In genomic region chr6:151299009-151299408, GRCh38 we compare ENCODE assay signal across 21 cellular contexts. TPM values are rescaled to one million over a fixed set of nuclear protein-coding genes. Genes with fewer than 3 reads are reported as not detected.
DNase-seq lines count a peak whose midpoint lies in the region; ATAC-seq, FAIRE-seq and TF ChIP-seq lines count a peak whose summit lies in the region.
"Had no signal": no experiment of that assay in that cellular context is flagged by ENCODE, and none has a peak within 500 bp of the region (broad histone marks: within the 10 kb centered on the region; RNA-seq: fewer than 3 reads in every experiment).

No MANE protein-coding gene starts in this region.

- WGBS in testis, 2 donors: 70 to 77% methylated on average over 4 of the region's 4 CpGs

- no peak for TF ChIP-seq POLR2A in endothelial cell of umbilical vein (IDR thresholded peaks at IDR 0.05; ENCODE audit: low read depth, low read length)
- no peak for TF ChIP-seq POLR2A in testis (IDR thresholded peaks at IDR 0.05)

- peaks cover 76% of the 10 kb centered on the region for H3K79me2 ChIP-seq in endothelial cell of umbilical vein (ENCODE audit: control insufficient read depth, insufficient read depth, low read length)

- dilution Hi-C loops in endothelial cell of umbilical vein (cut with MboI; ENCODE audit: extremely low pct_ligation_motif_present, low sequenced_read_pairs): no loop called here

- no peak for TF ChIP-seq CTCF in endothelial cell of umbilical vein (IDR thresholded peaks at IDR 0.05; ENCODE audit: extremely low read depth in 1 of 2, insufficient read depth in 1 of 2, low read depth in 1 of 2, low read length in 2 of 2)
- TF ChIP-seq CTCF in mesothelial cell of epicardium (IDR thresholded peaks at IDR 0.05; ENCODE audit: unreplicated experiment): no peak
- TF ChIP-seq CTCF in testis (IDR thresholded peaks at IDR 0.05): no peak
- TF ChIP-seq CTCF in tibial artery (IDR thresholded peaks at IDR 0.05): no peak

- no peak overlapping the region for H3K4me3 Mint-ChIP-seq in mesothelial cell of epicardium
- H3K4me3 Mint-ChIP-seq: HFFc6 had no signal

- no peaks in the 10 kb centered on the region for H3K27me3 Mint-ChIP-seq in mesothelial cell of epicardium (ENCODE audit: low read depth)

- FAIRE-seq in endothelial cell of umbilical vein (lab: Jason Lieb, UNC): peak; percentile 61
- FAIRE-seq: D721Med, K562 had no signal

- H2AFZ ChIP-seq in endothelial cell of umbilical vein (ENCODE audit: low read depth, low read length): no peak overlapping the region

- intact Hi-C loops in endothelial cell of umbilical vein (cut with micrococcal nuclease) (no loop called here), testis (cut with DNase I; ENCODE audit: low total_unique reads) (no loop called here), tibial artery (cut with DNase I; ENCODE audit: low total_unique reads) (no loop called here)

- peaks cover 21 to 71% (median 52%) of the 10 kb centered on the region in 10 experiments for H3K4me1 ChIP-seq in BLaER1 treated with 17β-estradiol and CSF1 and Interleukin-3, amounts not matched to agents 10 nM and 100 nM
- H3K4me1 ChIP-seq in endothelial cell of umbilical vein (ENCODE audit: control insufficient read depth, extremely low read depth, insufficient read depth, low read length) (peaks cover 25% of the 10 kb centered on the region), skeletal muscle satellite cell (ENCODE audit: control insufficient read depth, insufficient read depth, low read length) (peaks cover 35% of the 10 kb centered on the region), testis (peaks cover 12% of the 10 kb centered on the region), tibial artery (peaks cover 0 to 56% (median 17%) of the 10 kb centered on the region in 4 donors)

- H3K27ac Mint-ChIP-seq in mesothelial cell of epicardium: peak overlapping the region; percentile 89
- H3K27ac Mint-ChIP-seq: HFFc6 had no signal

- no peaks in the 10 kb centered on the region for H3K9me1 ChIP-seq in endothelial cell of umbilical vein (replicated peaks; ENCODE audit: control insufficient read depth, extremely low read depth, insufficient read depth, low read length)

- CTCF ChIA-PET in endothelial cell of umbilical vein (lab: Charles Lee): interaction anchor here (0.9 kb wide), 1 partner anchor 25 kb away, joined by 3 read pairs; no protein-coding TSS in a partner anchor

- H3K27ac ChIP-seq in BLaER1 treated with 17β-estradiol and CSF1 and Interleukin-3, amounts not matched to agents 10 nM and 100 nM: no peak overlapping the region
- H3K27ac ChIP-seq in endothelial cell of umbilical vein (ENCODE audit: insufficient read depth, low read depth, low read length): peak overlapping the region; percentile 1
- H3K27ac ChIP-seq in testis: peak overlapping the region in 1 of 2 donors; percentile 61
- H3K27ac ChIP-seq in tibial artery: no peak overlapping the region

- no peak overlapping the region for H3K4me3 ChIP-seq in BLaER1 treated with 17β-estradiol and CSF1 and Interleukin-3, amounts not matched to agents 10 nM and 100 nM
- H3K4me3 ChIP-seq in endothelial cell of umbilical vein (replicated peaks in 1 of 3; ENCODE audit: insufficient read depth in 1 of 3, low read depth in 1 of 3, low read length in 3 of 3) (no peak overlapping the region), skeletal muscle satellite cell (ENCODE audit: low read length) (no peak overlapping the region), testis (no peak overlapping the region), tibial artery (no peak overlapping the region)
- H3K4me3 ChIP-seq: K562, MG63 had no signal

- no peak for ATAC-seq in HG03378 (IDR thresholded peaks at IDR 0.05; ENCODE audit: unreplicated experiment)
- ATAC-seq in esophagus mucosa: no peak
- ATAC-seq: K562 had no signal

- BruUV-seq in endothelial cell of umbilical vein (replicated peaks; lab: Mats Ljungman, UMichigan): no TSS peak

- peaks cover 0 to 99% (median 9%) of the 10 kb centered on the region in 11 experiments; a peak in 12 of 22 replicates for H4K20me1 ChIP-seq in BLaER1 treated with 17β-estradiol and CSF1 and Interleukin-3, amounts not matched to agents 10 nM and 100 nM
- no peaks in the 10 kb centered on the region for H4K20me1 ChIP-seq in endothelial cell of umbilical vein (replicated peaks; ENCODE audit: control insufficient read depth, extremely low read depth, insufficient read depth, low read length)

- POLR2A ChIA-PET in endothelial cell of umbilical vein (lab: Charles Lee): no interaction called here

- H3K4me1 Mint-ChIP-seq in mesothelial cell of epicardium: peaks cover 81% of the 10 kb centered on the region

- DNase-seq in endothelial cell of umbilical vein (ENCODE audit: low read depth, low spot score) (no peak), mesothelial cell of epicardium (ENCODE audit: low spot score in 2 of 2, unreplicated experiment in 2 of 2) (no peak), testis (no peak), tibial artery (no peak)
- DNase-seq: DMS53, H7, HFFc6, MG63, NCI-H1417, NCI-H1694 treated with DMSO at 0.1 percent for 48 hours, NCI-H2081 treated with DMSO at 0.1 percent for 48 hours, NCI-H2171 treated with DMSO at 0.1 percent for 48 hours, NCI-H524 treated with DMSO at 0.1 percent for 48 hours, RPMI8226, SHP77 had no signal

- H3K9me3 Mint-ChIP-seq in mesothelial cell of epicardium: no peaks in the 10 kb centered on the region
- H3K9me3 Mint-ChIP-seq: HFFc6 had no signal

- H3K27me3 ChIP-seq in BLaER1 treated with 17β-estradiol and CSF1 and Interleukin-3, amounts not matched to agents 10 nM and 100 nM: no peaks in the 10 kb centered on the region
- H3K27me3 ChIP-seq in endothelial cell of umbilical vein (ENCODE audit: control insufficient read depth in 2 of 2, insufficient read depth in 2 of 2, low read length in 2 of 2): no peaks in the 10 kb centered on the region
- no peaks in the 10 kb centered on the region for H3K27me3 ChIP-seq in skeletal muscle satellite cell (ENCODE audit: control insufficient read depth, insufficient read depth, low read length)
- H3K27me3 ChIP-seq in testis: no peaks in the 10 kb centered on the region
- H3K27me3 ChIP-seq in tibial artery: no peaks in the 10 kb centered on the region
- H3K27me3 ChIP-seq: MG63 had no signal

- H3K36me3 Mint-ChIP-seq in mesothelial cell of epicardium: peaks cover 17% of the 10 kb centered on the region

- peak overlapping the region in 10 of 11 experiments; percentile 0 to 46 (median 36); a peak in 13 of 22 replicates for H3K4me2 ChIP-seq in BLaER1 treated with 17β-estradiol and CSF1 and Interleukin-3, amounts not matched to agents 10 nM and 100 nM
- peak overlapping the region; percentile 56 for H3K4me2 ChIP-seq in endothelial cell of umbilical vein (ENCODE audit: insufficient read depth, low read length)
- peak overlapping the region; percentile 3 for H3K4me2 ChIP-seq in skeletal muscle satellite cell (ENCODE audit: low read length)

- H3K9ac ChIP-seq in BLaER1 treated with 17β-estradiol and CSF1 and Interleukin-3, amounts not matched to agents 10 nM and 100 nM: no peak overlapping the region
- H3K9ac ChIP-seq in endothelial cell of umbilical vein (replicated peaks; ENCODE audit: extremely low read depth, insufficient read depth, low read length) (no peak overlapping the region), skeletal muscle satellite cell (ENCODE audit: low read depth, low read length) (no peak overlapping the region)

- H3K36me3 ChIP-seq in BLaER1 treated with 17β-estradiol and CSF1 and Interleukin-3, amounts not matched to agents 10 nM and 100 nM: peaks cover 0 to 57% (median 28%) of the 10 kb centered on the region in 11 experiments; a peak in 17 of 22 replicates
- H3K36me3 ChIP-seq in endothelial cell of umbilical vein (ENCODE audit: control insufficient read depth in 2 of 2, extremely low read depth in 1 of 2, insufficient read depth in 2 of 2, low read length in 2 of 2): peaks cover 0 to 3% of the 10 kb centered on the region in 2 experiments
- peaks cover 8% of the 10 kb centered on the region for H3K36me3 ChIP-seq in skeletal muscle satellite cell (ENCODE audit: insufficient read depth, low read length)
- H3K36me3 ChIP-seq in testis (ENCODE audit: low read depth, missing control alignments): no peaks in the 10 kb centered on the region
- H3K36me3 ChIP-seq in tibial artery: peaks cover 0 to 7% (median 0%) of the 10 kb centered on the region in 3 donors
- H3K36me3 ChIP-seq: MG63 had no signal

- H3K9me3 ChIP-seq in BLaER1 treated with 17β-estradiol and CSF1 and Interleukin-3, amounts not matched to agents 10 nM and 100 nM (replicated peaks in 1 of 11): peaks cover 0 to 4% (median 0%) of the 10 kb centered on the region in 11 experiments; a peak in 1 of 22 replicates
- no peaks in the 10 kb centered on the region for H3K9me3 ChIP-seq in endothelial cell of umbilical vein (replicated peaks; ENCODE audit: control insufficient read depth, insufficient read depth, low read length)
- no peaks in the 10 kb centered on the region for H3K9me3 ChIP-seq in skeletal muscle satellite cell (replicated peaks; ENCODE audit: low read length)
- H3K9me3 ChIP-seq in testis: no peaks in the 10 kb centered on the region
- no peaks in the 10 kb centered on the region for H3K9me3 ChIP-seq in tibial artery
- H3K9me3 ChIP-seq: MG63 had no signal

TF ChIP-seq in endothelial cell of umbilical vein, 7 proteins besides CTCF, POLR2A, EP300 and RAD21 (continues in another document):
- TF ChIP-seq GATA2 (IDR thresholded peaks at IDR 0.05; ENCODE audit: insufficient read depth, insufficient read length, low read depth, low read length) (no peak), JUN (IDR thresholded peaks at IDR 0.05; ENCODE audit: borderline replicate concordance, insufficient read depth, insufficient read length, low read depth) (no peak), MYC (IDR thresholded peaks at IDR 0.05; ENCODE audit: low read depth, low read length) (no peak), MAX (IDR thresholded peaks at IDR 0.05; ENCODE audit: insufficient read depth, insufficient read length) (no peak), EZH2 (IDR thresholded peaks at IDR 0.05; ENCODE audit: borderline replicate concordance, low read depth, low read length, severe bottlenecking) (no peak)

RNA-seq across cellular contexts. Expression of gene AKAP12, which starts 59.2 kb away (rescaled TPM):
- total RNA-seq in endothelial cell of umbilical vein (340 and 362 TPM in 2 replicates), mesothelial cell of epicardium (736 to 747 TPM (median 737 TPM) in 3 replicates), testis (100 to 1,000 TPM; 280 to 287 TPM), esophagus mucosa (1.8 TPM)
- polyA plus RNA-seq in endothelial cell of umbilical vein (36.4 and 46.9 TPM in 2 replicates), testis (ENCODE audit: insufficient read depth, low read depth, low replicate concordance) (244 TPM)
- polyA plus RNA-seq in endothelial cell of umbilical vein (2011; cell fraction: cytosol; rRNA removed): 87.4 and 93.7 TPM in 2 replicates
- polyA plus RNA-seq in endothelial cell of umbilical vein (2011; cell fraction: nucleus; rRNA removed): 174 and 257 TPM in 2 replicates
- polyA plus RNA-seq in endothelial cell of umbilical vein (2012): 84.1 and 114 TPM in 2 replicates
- 67.5 and 84.9 TPM in 2 replicates for polyA minus RNA-seq in endothelial cell of umbilical vein
- 4.9 TPM for polyA minus RNA-seq in endothelial cell of umbilical vein (2011; cell fraction: cytosol; rRNA and poly(A)+ RNA removed)
- 67.4 and 81.2 TPM in 2 replicates for polyA minus RNA-seq in endothelial cell of umbilical vein (2011; cell fraction: nucleus; rRNA and poly(A)+ RNA removed)
- 146 and 264 TPM in 2 replicates for total RNA-seq in skeletal muscle satellite cell (2012; rRNA removed)

Comparison
In these comparisons a context has a peak if more than half of its experiments do, and no peak if none do; other contexts are left out.
1. H3K4me2 ChIP-seq: peak in every context shown above with its lines; median percentile 56 in endothelial cell of umbilical vein; 36 in BLaER1 treated with 17β-estradiol and CSF1 and Interleukin-3, amounts not matched to agents 10 nM and 100 nM; 3 in skeletal muscle satellite cell.
2. RNA of gene AKAP12, which starts 59.2 kb away (total RNA-seq): 736 to 747 TPM in mesothelial cell of epicardium, 340 to 362 TPM in endothelial cell of umbilical vein and 280 to 287 TPM in testis; 1.8 TPM in esophagus mucosa (single experiment); every median in the first group is over 10 times any median in the second.